Comparison of ENCODE assay signal across 1 cellular context in genomic region chr7:28347462-28347861, GRCh38.
TF ChIP-seq lines count a peak whose summit lies in the region.

No MANE protein-coding gene starts in this region.

TF ChIP-seq in H1, 55 proteins besides CTCF, POLR2A, EP300 and RAD21 (continued from another document):
- TF ChIP-seq, protein P1, sequence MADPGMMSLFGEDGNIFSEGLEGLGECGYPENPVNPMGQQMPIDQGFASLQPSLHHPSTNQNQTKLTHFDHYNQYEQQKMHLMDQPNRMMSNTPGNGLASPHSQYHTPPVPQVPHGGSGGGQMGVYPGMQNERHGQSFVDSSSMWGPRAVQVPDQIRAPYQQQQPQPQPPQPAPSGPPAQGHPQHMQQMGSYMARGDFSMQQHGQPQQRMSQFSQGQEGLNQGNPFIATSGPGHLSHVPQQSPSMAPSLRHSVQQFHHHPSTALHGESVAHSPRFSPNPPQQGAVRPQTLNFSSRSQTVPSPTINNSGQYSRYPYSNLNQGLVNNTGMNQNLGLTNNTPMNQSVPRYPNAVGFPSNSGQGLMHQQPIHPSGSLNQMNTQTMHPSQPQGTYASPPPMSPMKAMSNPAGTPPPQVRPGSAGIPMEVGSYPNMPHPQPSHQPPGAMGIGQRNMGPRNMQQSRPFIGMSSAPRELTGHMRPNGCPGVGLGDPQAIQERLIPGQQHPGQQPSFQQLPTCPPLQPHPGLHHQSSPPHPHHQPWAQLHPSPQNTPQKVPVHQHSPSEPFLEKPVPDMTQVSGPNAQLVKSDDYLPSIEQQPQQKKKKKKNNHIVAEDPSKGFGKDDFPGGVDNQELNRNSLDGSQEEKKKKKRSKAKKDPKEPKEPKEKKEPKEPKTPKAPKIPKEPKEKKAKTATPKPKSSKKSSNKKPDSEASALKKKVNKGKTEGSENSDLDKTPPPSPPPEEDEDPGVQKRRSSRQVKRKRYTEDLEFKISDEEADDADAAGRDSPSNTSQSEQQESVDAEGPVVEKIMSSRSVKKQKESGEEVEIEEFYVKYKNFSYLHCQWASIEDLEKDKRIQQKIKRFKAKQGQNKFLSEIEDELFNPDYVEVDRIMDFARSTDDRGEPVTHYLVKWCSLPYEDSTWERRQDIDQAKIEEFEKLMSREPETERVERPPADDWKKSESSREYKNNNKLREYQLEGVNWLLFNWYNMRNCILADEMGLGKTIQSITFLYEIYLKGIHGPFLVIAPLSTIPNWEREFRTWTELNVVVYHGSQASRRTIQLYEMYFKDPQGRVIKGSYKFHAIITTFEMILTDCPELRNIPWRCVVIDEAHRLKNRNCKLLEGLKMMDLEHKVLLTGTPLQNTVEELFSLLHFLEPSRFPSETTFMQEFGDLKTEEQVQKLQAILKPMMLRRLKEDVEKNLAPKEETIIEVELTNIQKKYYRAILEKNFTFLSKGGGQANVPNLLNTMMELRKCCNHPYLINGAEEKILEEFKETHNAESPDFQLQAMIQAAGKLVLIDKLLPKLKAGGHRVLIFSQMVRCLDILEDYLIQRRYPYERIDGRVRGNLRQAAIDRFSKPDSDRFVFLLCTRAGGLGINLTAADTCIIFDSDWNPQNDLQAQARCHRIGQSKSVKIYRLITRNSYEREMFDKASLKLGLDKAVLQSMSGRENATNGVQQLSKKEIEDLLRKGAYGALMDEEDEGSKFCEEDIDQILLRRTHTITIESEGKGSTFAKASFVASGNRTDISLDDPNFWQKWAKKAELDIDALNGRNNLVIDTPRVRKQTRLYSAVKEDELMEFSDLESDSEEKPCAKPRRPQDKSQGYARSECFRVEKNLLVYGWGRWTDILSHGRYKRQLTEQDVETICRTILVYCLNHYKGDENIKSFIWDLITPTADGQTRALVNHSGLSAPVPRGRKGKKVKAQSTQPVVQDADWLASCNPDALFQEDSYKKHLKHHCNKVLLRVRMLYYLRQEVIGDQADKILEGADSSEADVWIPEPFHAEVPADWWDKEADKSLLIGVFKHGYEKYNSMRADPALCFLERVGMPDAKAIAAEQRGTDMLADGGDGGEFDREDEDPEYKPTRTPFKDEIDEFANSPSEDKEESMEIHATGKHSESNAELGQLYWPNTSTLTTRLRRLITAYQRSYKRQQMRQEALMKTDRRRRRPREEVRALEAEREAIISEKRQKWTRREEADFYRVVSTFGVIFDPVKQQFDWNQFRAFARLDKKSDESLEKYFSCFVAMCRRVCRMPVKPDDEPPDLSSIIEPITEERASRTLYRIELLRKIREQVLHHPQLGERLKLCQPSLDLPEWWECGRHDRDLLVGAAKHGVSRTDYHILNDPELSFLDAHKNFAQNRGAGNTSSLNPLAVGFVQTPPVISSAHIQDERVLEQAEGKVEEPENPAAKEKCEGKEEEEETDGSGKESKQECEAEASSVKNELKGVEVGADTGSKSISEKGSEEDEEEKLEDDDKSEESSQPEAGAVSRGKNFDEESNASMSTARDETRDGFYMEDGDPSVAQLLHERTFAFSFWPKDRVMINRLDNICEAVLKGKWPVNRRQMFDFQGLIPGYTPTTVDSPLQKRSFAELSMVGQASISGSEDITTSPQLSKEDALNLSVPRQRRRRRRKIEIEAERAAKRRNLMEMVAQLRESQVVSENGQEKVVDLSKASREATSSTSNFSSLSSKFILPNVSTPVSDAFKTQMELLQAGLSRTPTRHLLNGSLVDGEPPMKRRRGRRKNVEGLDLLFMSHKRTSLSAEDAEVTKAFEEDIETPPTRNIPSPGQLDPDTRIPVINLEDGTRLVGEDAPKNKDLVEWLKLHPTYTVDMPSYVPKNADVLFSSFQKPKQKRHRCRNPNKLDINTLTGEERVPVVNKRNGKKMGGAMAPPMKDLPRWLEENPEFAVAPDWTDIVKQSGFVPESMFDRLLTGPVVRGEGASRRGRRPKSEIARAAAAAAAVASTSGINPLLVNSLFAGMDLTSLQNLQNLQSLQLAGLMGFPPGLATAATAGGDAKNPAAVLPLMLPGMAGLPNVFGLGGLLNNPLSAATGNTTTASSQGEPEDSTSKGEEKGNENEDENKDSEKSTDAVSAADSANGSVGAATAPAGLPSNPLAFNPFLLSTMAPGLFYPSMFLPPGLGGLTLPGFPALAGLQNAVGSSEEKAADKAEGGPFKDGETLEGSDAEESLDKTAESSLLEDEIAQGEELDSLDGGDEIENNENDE (IDR thresholded peaks at IDR 0.05; ENCODE audit: insufficient replicate concordance, low read length): no peak
- TF ChIP-seq TCF12 (IDR thresholded peaks at IDR 0.05; ENCODE audit: low read depth, low read length): no peak
